Comparison of ENCODE assay signal across 16 cellular contexts in genomic region chr18:44552706-44553105, GRCh38.
"Had no signal": no experiment of that assay in that cellular context is flagged by ENCODE, and none has a peak within 500 bp of the region (broad histone marks: within the 10 kb centered on the region; RNA-seq: fewer than 3 reads in every experiment).

No MANE protein-coding gene starts in this region.

- ATAC-seq: activated CD8-positive, alpha-beta T cell treated with anti-CD3 and anti-CD28 coated beads, Interleukin-2, amount 10 ng/mL, durations not matched to agents 7 days and 5 days; activated naive CD4-positive, alpha-beta T cell treated with anti-CD3 and anti-CD28 coated beads, Interleukin-2, amount 50 U/mL, for 72 hours; activated T-cell treated with anti-CD3 and anti-CD28 coated beads, Interleukin-2, amount 50 U/mL, for 72 hours; body of pancreas; gastrocnemius medialis; heart left ventricle; left ventricle myocardium superior; natural killer cell; sciatic nerve; T-helper 17 cell had no signal

- H3K36me3 ChIP-seq: gastrocnemius medialis, heart left ventricle, thoracic aorta had no signal

- H3K27me3 ChIP-seq: body of pancreas, gastrocnemius medialis, heart left ventricle had no signal

- H3K4me3 ChIP-seq: body of pancreas, gastrocnemius medialis, heart left ventricle, thoracic aorta had no signal

- H3K4me1 ChIP-seq: body of pancreas, gastrocnemius medialis had no signal

- H3K27ac ChIP-seq: body of pancreas, gastrocnemius medialis, heart left ventricle, thoracic aorta had no signal

- H3K9me3 ChIP-seq: body of pancreas, gastrocnemius medialis, heart left ventricle, thoracic aorta had no signal

- DNase-seq: activated CD4-positive, alpha-beta T cell treated with anti-CD3 and anti-CD28 coated beads for 48 hours; activated CD8-positive, alpha-beta memory T cell treated with anti-CD3 and anti-CD28 coated beads, Interleukin-2, amount 50 U/mL, for 48 hours; activated CD8-positive, alpha-beta T cell treated with anti-CD3 and anti-CD28 coated beads, Interleukin-2, amount 10 ng/mL, durations not matched to agents 7 days and 5 days; activated gamma-delta T cell; activated T-cell treated with anti-CD3 and anti-CD28 coated beads, Interleukin-2, amount 50 U/mL, for 72 hours; body of pancreas; erythroblast; gastrocnemius medialis; heart left ventricle; left ventricle myocardium superior; natural killer cell; stimulated activated CD4-positive, alpha-beta T cell treated with anti-CD3 and anti-CD28 coated beads, Interleukin-1b, Interleukin-23, amount 100 ng/mL, for 48 hours; T-helper 17 cell had no signal
